In the genomic region with DNA sequence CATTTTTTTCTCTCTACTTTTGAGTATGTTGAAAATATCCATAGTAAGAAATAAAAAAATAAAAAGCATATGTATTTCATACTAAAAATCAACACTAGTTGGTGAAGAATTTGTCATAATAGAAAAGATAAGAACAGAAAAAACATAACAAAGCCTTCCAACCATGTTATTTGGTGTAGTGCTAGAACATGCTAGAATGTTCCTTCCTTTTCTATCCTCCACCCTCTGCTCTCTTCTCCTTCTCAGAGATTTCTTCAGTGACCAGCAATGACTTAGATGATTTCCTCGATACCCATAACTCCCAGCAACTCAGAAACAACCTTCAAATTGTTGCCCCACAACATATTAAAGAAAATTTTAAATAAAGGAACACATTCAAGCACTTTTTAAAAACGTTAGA, we compare ENCODE assay signal across 9 cellular contexts. TPM values are rescaled to one million over a fixed set of nuclear protein-coding genes. Genes with fewer than 3 reads are reported as not detected.
A peak's percentile ranks its signal among the peaks of the same experiment; 100 is the strongest.
DNase-seq lines count a peak whose midpoint lies in the region; ATAC-seq and TF ChIP-seq lines count a peak whose summit lies in the region.
"Had no signal": no experiment of that assay in that cellular context is flagged by ENCODE, and none has a peak within 500 bp of the region (broad histone marks: within the 10 kb centered on the region; RNA-seq: fewer than 3 reads in every experiment).

No MANE protein-coding gene starts in this region.

- POLR2A ChIA-PET in CD4-positive, alpha-beta T cell (lab: Charles Lee) = interaction anchor here (0.6 to 2.8 kb wide), 6 partner anchors 10 to 36 kb away, joined by 3 to 36 read pairs (median 5); no protein-coding TSS in a partner anchor
- POLR2A ChIA-PET in naive thymus-derived CD8-positive, alpha-beta T cell (lab: Charles Lee) = interaction anchor here (0.9 to 2.8 kb wide), 6 partner anchors 8 to 35 kb away, joined by 3 to 52 read pairs (median 8); no protein-coding TSS in a partner anchor

- peaks cover 73% of the 10 kb centered on the region for H3K36me3 Mint-ChIP-seq in CD4-positive, alpha-beta T cell (ENCODE audit: low read depth)
- no peaks in the 10 kb centered on the region for H3K36me3 Mint-ChIP-seq in brain
- peaks cover 30 to 53% (median 33%) of the 10 kb centered on the region in 3 donors for H3K36me3 Mint-ChIP-seq in naive thymus-derived CD8-positive, alpha-beta T cell

- H3K9me3 Mint-ChIP-seq in CD4-positive, alpha-beta T cell = no peaks in the 10 kb centered on the region
- H3K9me3 Mint-ChIP-seq in brain = peaks cover 0 to 4% (median 0%) of the 10 kb centered on the region in 5 experiments
- peaks cover 0 to 7% (median 0%) of the 10 kb centered on the region in 9 donors for H3K9me3 Mint-ChIP-seq in naive thymus-derived CD8-positive, alpha-beta T cell

- ATAC-seq in CD4-positive, alpha-beta T cell (ENCODE audit: poor library complexity) = no peak
- ATAC-seq in naive thymus-derived CD8-positive, alpha-beta T cell = no peak
- ATAC-seq in GM18907 (IDR thresholded peaks at IDR 0.05; ENCODE audit: unreplicated experiment) (no peak), HG03039 (IDR thresholded peaks at IDR 0.05; ENCODE audit: unreplicated experiment) (no peak)

- H3K27me3 Mint-ChIP-seq in CD4-positive, alpha-beta T cell = no peaks in the 10 kb centered on the region
- H3K27me3 Mint-ChIP-seq in brain = peaks cover 46% of the 10 kb centered on the region
- H3K27me3 Mint-ChIP-seq in naive thymus-derived CD8-positive, alpha-beta T cell = no peaks in the 10 kb centered on the region

- TF ChIP-seq CTCF in CD4-positive, alpha-beta T cell (IDR thresholded peaks at IDR 0.05) = no peak
- TF ChIP-seq CTCF in brain (conservative IDR thresholded peaks at IDR 0.05) = no peak

- peak overlapping the region; percentile 56 for H3K27ac ChIP-seq in CD4-positive, alpha-beta T cell (ENCODE audit: low read depth, low read length)

- peak overlapping the region; percentile 95 for H3K27ac Mint-ChIP-seq in CD4-positive, alpha-beta T cell
- peak overlapping the region in 1 of 5 experiments; percentile 41 for H3K27ac Mint-ChIP-seq in brain
- peak overlapping the region; percentile 87 to 99 (median 99) for H3K27ac Mint-ChIP-seq in naive thymus-derived CD8-positive, alpha-beta T cell

- peaks cover 52% of the 10 kb centered on the region for H3K4me1 Mint-ChIP-seq in CD4-positive, alpha-beta T cell (ENCODE audit: low read depth)
- peaks cover 20% of the 10 kb centered on the region for H3K4me1 Mint-ChIP-seq in brain
- peaks cover 21 to 50% (median 44%) of the 10 kb centered on the region in 4 donors for H3K4me1 Mint-ChIP-seq in naive thymus-derived CD8-positive, alpha-beta T cell

- H3K4me3 Mint-ChIP-seq in CD4-positive, alpha-beta T cell = peak overlapping the region; percentile 99
- H3K4me3 Mint-ChIP-seq in brain = peak overlapping the region; percentile 66 to 96 (median 93)
- peak overlapping the region; percentile 95 to 100 (median 98) for H3K4me3 Mint-ChIP-seq in naive thymus-derived CD8-positive, alpha-beta T cell

- CTCF ChIA-PET in CD4-positive, alpha-beta T cell (lab: Charles Lee) = interaction anchor here (1.3 to 1.5 kb wide), 2 partner anchors 32 to 90 kb away, joined by 3 to 7 read pairs; no protein-coding TSS in a partner anchor

- intact Hi-C loops in CD4-positive, alpha-beta T cell (cut with DNase I, micrococcal nuclease) = loop anchor here (5.0 to 10.0 kb wide), 2 partner anchors 125 to 642 kb away; a partner anchor contains a TSS

- no peaks in the 10 kb centered on the region for H3K9me3 ChIP-seq in CD4-positive, alpha-beta T cell (ENCODE audit: control insufficient read depth, low read length)

- no peak for DNase-seq in CD4-positive, alpha-beta T cell
- DNase-seq in Kasumi-1 (lab: John Stamatoyannopoulos, UW) (peak; percentile 46 to 51), H4 (ENCODE audit: low spot score) (no peak), NCI-H2171 (lab: John Stamatoyannopoulos, UW) (no peak)
- DNase-seq in naive thymus-derived CD8-positive, alpha-beta T cell = no peak
- DNase-seq: stimulated activated CD8-positive, alpha-beta memory T cell treated with anti-CD3 and anti-CD28 coated beads, Interleukin-4, amount 100 ng/mL, for 48 hours had no signal

- no peaks in the 10 kb centered on the region for H3K27me3 ChIP-seq in CD4-positive, alpha-beta T cell (ENCODE audit: control insufficient read depth, insufficient read depth, low read length)

RNA-seq across cellular contexts. Expression of a gene that starts 2.6 kb away (rescaled TPM):
- total RNA-seq in CD4-positive, alpha-beta T cell = 100 to 1,000 TPM; 169 to 178 TPM
- polyA plus RNA-seq in brain (ENCODE audit: insufficient read depth, low read depth, low replicate concordance) = 10.7 TPM
- 100 to 1,000 TPM; 202 to 214 TPM for total RNA-seq in naive thymus-derived CD8-positive, alpha-beta T cell
- 100 to 1,000 TPM; 144 to 188 (median 162) TPM for polyA plus RNA-seq in naive thymus-derived CD8-positive, alpha-beta T cell
- 26.2 and 28.8 TPM in 2 replicates for total RNA-seq in H4 (2014; rRNA removed; shearing (Covaris generic))

Comparison
In these comparisons a context has a peak if more than half of its experiments do, and no peak if none do; other contexts are left out.
1. DNase-seq: peak in Kasumi-1 (2 of 2); none in CD4-positive, alpha-beta T cell (0 of 10), naive thymus-derived CD8-positive, alpha-beta T cell (0 of 10), H4 (single experiment) and NCI-H2171 (single experiment).
2. Peak in every context shown above with its lines, with median percentiles within 50 percentile points of each other: H3K4me3 Mint-ChIP-seq.